8 cellular contexts compared by ENCODE assay signal in genomic region chr1:206933333-206933945, GRCh38. TPM values are rescaled to one million over a fixed set of nuclear protein-coding genes. Genes with fewer than 3 reads are reported as not detected.
DNase-seq lines count a peak whose midpoint lies in the region; ATAC-seq and TF ChIP-seq lines count a peak whose summit lies in the region.

No MANE protein-coding gene starts in this region.

- H3K4me1 ChIP-seq in H9 (ENCODE audit: insufficient read depth, low read length) = no peaks in the 10 kb centered on the region

- no peaks in the 10 kb centered on the region for H3K23me2 ChIP-seq in H9 (ENCODE audit: insufficient read length, low read depth, low read length, poor library complexity, severe bottlenecking)

- no peak overlapping the region for H2BK12ac ChIP-seq in H9 (ENCODE audit: insufficient read length, low read depth, low read length)

- H3K27me3 Mint-ChIP-seq in H9 (ENCODE audit: low read depth) = peaks cover 4% of the 10 kb centered on the region; the same call in 1 of the 2 replicates
- no peaks in the 10 kb centered on the region for H3K27me3 Mint-ChIP-seq in neural crest cell (ENCODE audit: low read depth)

- no peaks in the 10 kb centered on the region for H3K36me3 ChIP-seq in WERI-Rb-1

- H4K8ac ChIP-seq in H9 (replicated peaks; ENCODE audit: insufficient read length, low read depth, low read length) = no peak overlapping the region

- no peak overlapping the region for H2AK5ac ChIP-seq in H9 (ENCODE audit: insufficient read length, low read length)

- H4K20me1 ChIP-seq in H9 (ENCODE audit: control insufficient read depth, insufficient read depth, insufficient read length) = no peaks in the 10 kb centered on the region

- no peak overlapping the region for H3K4ac ChIP-seq in H9 (ENCODE audit: low read depth, low read length)

- CTCF ChIA-PET in AG04450 (lab: Charles Lee) = interaction anchor here (0.6 to 3.0 kb wide), 7 partner anchors 12 to 302 kb away, joined by 3 to 13 read pairs (median 4); partner anchors contain the start of gene FCMR

- no peak overlapping the region for H3K9ac ChIP-seq in H9 (ENCODE audit: extremely low read depth, insufficient read length, low read length)

- no peaks in the 10 kb centered on the region for H3K9me3 Mint-ChIP-seq in H9
- H3K9me3 Mint-ChIP-seq in neural crest cell = no peaks in the 10 kb centered on the region

- POLR2A ChIA-PET in AG04450 (lab: Yijun Ruan, JAX) = no interaction called here

- no peak overlapping the region for H4K91ac ChIP-seq in H9 (ENCODE audit: insufficient read length, low read depth, low read length)

- H3K23ac ChIP-seq in H9 (ENCODE audit: insufficient read length, low read depth, low read length) = no peak overlapping the region

- no peak overlapping the region for H4K5ac ChIP-seq in H9 (ENCODE audit: insufficient read length, low read depth, low read length)

- no peak overlapping the region for H3K56ac ChIP-seq in H9 (ENCODE audit: insufficient read length, low read depth, low read length)

- H2BK5ac ChIP-seq in H9 (ENCODE audit: insufficient read length, low read length) = no peak overlapping the region

- H3K4me3 Mint-ChIP-seq in H9 (no peak overlapping the region), neural crest cell (no peak overlapping the region)

- H2BK120ac ChIP-seq in H9 (ENCODE audit: low read depth, low read length, poor library complexity, severe bottlenecking) = no peak overlapping the region

- H3K14ac ChIP-seq in H9 (ENCODE audit: insufficient read depth, low read length) = no peak overlapping the region

- no peak overlapping the region for H3K4me2 ChIP-seq in H9 (ENCODE audit: insufficient read depth, insufficient read length, low read length)

- H3K27ac Mint-ChIP-seq in H9 = no peak overlapping the region
- H3K27ac Mint-ChIP-seq in neural crest cell (ENCODE audit: unreplicated experiment) = peak overlapping the region; percentile 71

- H3K27ac ChIP-seq in AG04450 (ENCODE audit: low read depth, low read length) (no peak overlapping the region), H9 (ENCODE audit: insufficient read length, low read depth, low read length) (no peak overlapping the region), WERI-Rb-1 (no peak overlapping the region)

- H2AFZ ChIP-seq in H9 (ENCODE audit: low read length) = no peak overlapping the region

- no peak overlapping the region for H2BK15ac ChIP-seq in H9 (ENCODE audit: low read depth, low read length)

- no peak overlapping the region for H3T11ph ChIP-seq in H9 (ENCODE audit: low read length)

- no peaks in the 10 kb centered on the region for H3K79me1 ChIP-seq in H9 (ENCODE audit: insufficient read depth, low read depth, low read length, poor library complexity, severe bottlenecking)

- TF ChIP-seq CTCF in AG04450 (IDR thresholded peaks at IDR 0.05; ENCODE audit: low read depth, low read length) = peak; percentile 47
- TF ChIP-seq CTCF in H9 (conservative IDR thresholded peaks at IDR 0.05) = peak; percentile 88
- peak; percentile 91 for TF ChIP-seq CTCF in WERI-Rb-1 (IDR thresholded peaks at IDR 0.05; ENCODE audit: low read depth, low read length)
- peak; percentile 57 for TF ChIP-seq CTCF in neural crest cell (conservative IDR thresholded peaks at IDR 0.05)

- no peak overlapping the region for H3K18ac ChIP-seq in H9 (ENCODE audit: insufficient read length, low read depth, low read length)

- peaks cover 19% of the 10 kb centered on the region for H3K27me3 ChIP-seq in AG04450 (ENCODE audit: control insufficient read depth, insufficient read depth, low read length)
- no peaks in the 10 kb centered on the region for H3K27me3 ChIP-seq in H9 (ENCODE audit: insufficient read depth, low read length)
- H3K27me3 ChIP-seq in WERI-Rb-1 (ENCODE audit: insufficient read depth, low read depth, severe bottlenecking) = peaks cover 100% of the 10 kb centered on the region

- no peak for ATAC-seq in GM18867 (IDR thresholded peaks at IDR 0.05; ENCODE audit: unreplicated experiment)

- no peak overlapping the region for H2BK20ac ChIP-seq in H9 (ENCODE audit: low read depth, low read length, poor library complexity, severe bottlenecking)

- no peaks in the 10 kb centered on the region for H3K36me3 Mint-ChIP-seq in H9 (ENCODE audit: insufficient read depth in 1 of 3, low read depth in 3 of 3)
- H3K36me3 Mint-ChIP-seq in neural crest cell (ENCODE audit: low read depth) = no peaks in the 10 kb centered on the region

- WGBS in H9 (ENCODE audit: extremely low coverage, insufficient read length, low lambda C conversion rate) = no CpG with 5 or more reads among the region's 8 CpGs

- H3K4me1 Mint-ChIP-seq in H9 (peaks cover 2 to 3% of the 10 kb centered on the region in 2 experiments; a peak in 2 of 4 replicates), neural crest cell (peaks cover 3% of the 10 kb centered on the region)

- H3K79me2 ChIP-seq in H9 (ENCODE audit: insufficient read depth, low read length) = no peaks in the 10 kb centered on the region

- H3K9me3 ChIP-seq in AG04450 (ENCODE audit: control insufficient read depth, insufficient read depth, low read length) (no peaks in the 10 kb centered on the region; the same call in 1 of the 2 replicates), H9 (ENCODE audit: control insufficient read depth, low read depth, low read length) (no peaks in the 10 kb centered on the region), WERI-Rb-1 (ENCODE audit: severe bottlenecking) (peaks cover 5% of the 10 kb centered on the region)

- H3K4me3 ChIP-seq in AG04450 (ENCODE audit: low read depth, low read length) (no peak overlapping the region), WERI-Rb-1 (ENCODE audit: low read depth, low read length) (no peak overlapping the region)

- DNase-seq in AG04450 (ENCODE audit: low read depth, low spot score) = no peak
- peak; percentile 81 for DNase-seq in H9
- peak; percentile 82 for DNase-seq in WERI-Rb-1
- peak; percentile 55 for DNase-seq in central memory CD4-positive, alpha-beta T cell
- DNase-seq in neural crest cell (ENCODE audit: low read depth, low spot score) = no peak
- no peak for DNase-seq in DMS153 treated with DMSO at 0.1 percent for 48 hours (lab: John Stamatoyannopoulos, UW; ENCODE audit: unreplicated experiment)
- no peak for DNase-seq in NCI-H2171 treated with DMSO at 0.1 percent for 48 hours (lab: John Stamatoyannopoulos, UW)

RNA-seq across cellular contexts. Expression of gene FCMR, which starts 11.7 kb away (rescaled TPM):
- 1.1 and 1.2 TPM in 2 replicates for polyA plus RNA-seq in AG04450 (2011; rRNA removed)
- polyA minus RNA-seq in AG04450 (2011; rRNA and poly(A)+ RNA removed) = 2.0 and 2.8 TPM in 2 replicates
- total RNA-seq in H9 (2021) (not detected in 2 replicates), neural crest cell (not detected in 2 replicates)

RNA-seq across cellular contexts. Expression of gene PIGR, which starts 12.8 kb away (rescaled TPM):
- polyA plus RNA-seq in AG04450 (2011; rRNA removed) = not detected in 2 replicates
- not detected in 2 replicates for polyA minus RNA-seq in AG04450 (2011; rRNA and poly(A)+ RNA removed)
- total RNA-seq in H9 (2021) (not detected in 2 replicates), neural crest cell (not detected in 2 replicates)

RNA-seq across cellular contexts. Expression of gene IL24, which starts 36.2 kb away (rescaled TPM):
- polyA plus RNA-seq in AG04450 (2011; rRNA removed) = 0.60 and 0.73 TPM in 2 replicates
- 0.17 and 0.28 TPM in 2 replicates for polyA minus RNA-seq in AG04450 (2011; rRNA and poly(A)+ RNA removed)
- total RNA-seq in H9 (2021) = not detected in 2 replicates
- not detected in 2 replicates for total RNA-seq in neural crest cell

RNA-seq across cellular contexts. Expression of gene FCAMR, which starts 36.8 kb away (rescaled TPM):
- polyA plus RNA-seq in AG04450 (2011; rRNA removed) = not detected in 2 replicates
- polyA minus RNA-seq in AG04450 (2011; rRNA and poly(A)+ RNA removed) = not detected in 2 replicates
- total RNA-seq in H9 (2021) (not detected in 2 replicates), neural crest cell (not detected in 2 replicates)

Comparison
In these comparisons a context has a peak if more than half of its experiments do, and no peak if none do; other contexts are left out.
1. DNase-seq: peak in H9 (single experiment), WERI-Rb-1 (single experiment) and central memory CD4-positive, alpha-beta T cell (single experiment); none in AG04450 (single experiment), neural crest cell (single experiment), DMS153 treated with DMSO at 0.1 percent for 48 hours (single experiment) and NCI-H2171 treated with DMSO at 0.1 percent for 48 hours (single experiment).
2. Peak in every context shown above with its lines, with median percentiles within 50 percentile points of each other: CTCF ChIP-seq.